8 cellular contexts compared by ENCODE assay signal in the genomic region with DNA sequence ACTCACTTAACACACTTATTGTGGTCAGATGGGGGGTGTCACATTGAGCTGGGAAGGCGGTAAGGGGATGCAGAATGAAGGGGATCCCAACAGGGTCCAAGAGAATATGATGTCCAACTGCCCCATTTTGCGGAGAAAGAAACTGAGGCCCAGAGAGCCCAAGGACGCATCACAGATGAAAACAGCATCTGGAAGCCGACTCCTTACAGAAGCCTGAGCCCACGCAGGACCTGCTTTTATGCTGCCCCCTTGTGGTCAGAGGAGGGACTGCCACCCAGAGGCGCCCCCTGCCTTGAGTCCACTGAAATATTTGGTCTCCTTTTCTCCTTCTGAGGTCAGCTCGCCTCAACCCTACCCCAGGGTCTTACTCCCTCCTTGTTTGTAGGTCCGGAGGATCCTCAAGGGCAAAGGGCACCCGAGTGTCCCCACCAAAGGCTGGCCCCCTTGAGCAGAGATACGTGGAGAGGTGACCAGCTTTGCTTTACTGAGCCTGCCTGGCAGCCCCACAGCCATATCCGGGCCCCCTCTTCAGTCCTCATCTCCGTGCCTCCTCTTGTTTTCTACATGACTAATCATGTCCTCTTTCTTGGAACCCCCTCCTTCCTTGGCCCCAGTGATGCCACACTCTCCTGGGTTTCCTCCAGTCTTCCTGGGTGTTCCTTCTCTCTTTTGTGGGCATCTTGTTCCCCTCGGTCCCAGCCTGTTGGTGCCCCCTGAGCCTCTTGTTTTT. TPM values are rescaled to one million over a fixed set of nuclear protein-coding genes. Genes with fewer than 3 reads are reported as not detected.
DNase-seq lines count a peak whose midpoint lies in the region; ATAC-seq and TF ChIP-seq lines count a peak whose summit lies in the region.

No MANE protein-coding gene starts in this region.

- ATAC-seq in GM18909 (IDR thresholded peaks at IDR 0.05; ENCODE audit: poor library complexity, unreplicated experiment) (peak; percentile 50), left lobe of liver (peak; percentile 83), HG02588 (IDR thresholded peaks at IDR 0.05; ENCODE audit: unreplicated experiment) (no peak)

- DNase-seq in AG09319 (ENCODE audit: extremely low read depth, low read depth): peak; percentile 34
- peak; percentile 29 for DNase-seq in NCI-H1694 (lab: John Stamatoyannopoulos, UW)
- DNase-seq in activated CD4-positive, CD25-positive, alpha-beta regulatory T cell (lab: John Stamatoyannopoulos, UW): peak in 3 of 4 experiments; percentile 34 to 64 (median 39)
- peak; percentile 50 for DNase-seq in central memory CD4-positive, alpha-beta T cell
- DNase-seq in left lobe of liver (ENCODE audit: low spot score): peak; percentile 61
- peak; percentile 53 to 71 for DNase-seq in stimulated activated CD4-positive, alpha-beta T cell treated with anti-CD3 and anti-CD28 coated beads, Interleukin-4, amount 100 ng/mL, for 4 hours

- TF ChIP-seq CTCF in AG09319 (IDR thresholded peaks at IDR 0.05; ENCODE audit: low read depth, low read length): no peak; the same call in none of the 2 replicates

RNA-seq across cellular contexts. Expression of a gene that starts 30.0 kb away (rescaled TPM):
- total RNA-seq in left lobe of liver: 2.8 TPM

RNA-seq across cellular contexts. Expression of a gene that starts 36.5 kb away (rescaled TPM):
- 27.6 TPM for total RNA-seq in left lobe of liver

RNA-seq across cellular contexts. Expression of a gene that starts 36.6 kb away (rescaled TPM):
- total RNA-seq in left lobe of liver: not detected
